Comparison of ENCODE assay signal across 20 cellular contexts in the genomic region with DNA sequence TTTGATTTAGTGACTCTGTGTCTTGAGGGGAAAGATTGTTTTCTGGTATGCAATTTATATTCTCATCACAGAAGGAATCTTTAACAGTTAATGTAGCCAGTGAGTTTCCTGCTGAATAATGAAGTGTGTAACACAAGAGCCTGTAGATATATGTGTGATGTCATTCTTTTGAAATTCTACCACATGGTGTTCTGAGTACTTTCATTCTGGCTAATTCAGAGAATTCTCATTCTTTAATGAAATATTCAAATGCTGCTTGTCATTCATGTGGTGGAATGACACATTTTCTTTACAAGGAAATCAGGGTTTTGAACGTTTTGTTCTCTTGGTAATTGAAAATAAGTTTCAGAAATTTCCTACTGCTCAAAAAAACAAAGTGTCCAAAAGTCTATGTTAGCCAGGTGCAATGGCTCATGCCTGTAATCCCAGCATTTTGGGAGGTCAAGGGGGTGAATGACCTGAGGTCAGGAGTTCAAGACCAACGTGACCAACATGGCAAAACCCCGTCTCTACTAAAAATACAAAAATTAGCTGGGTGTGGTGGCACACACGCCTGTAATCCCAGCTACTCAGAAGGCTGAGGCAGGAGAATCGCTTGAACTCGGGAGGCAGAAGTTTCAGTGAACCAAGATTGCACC.
DNase-seq lines count a peak whose midpoint lies in the region; ATAC-seq and TF ChIP-seq lines count a peak whose summit lies in the region.
"Had no signal": no experiment of that assay in that cellular context is flagged by ENCODE, and none has a peak within 500 bp of the region (broad histone marks: within the 10 kb centered on the region; RNA-seq: fewer than 3 reads in every experiment).

No MANE protein-coding gene starts in this region.

- H3K36me3 Mint-ChIP-seq in activated CD8-positive, alpha-beta T cell treated with anti-CD3 and anti-CD28 coated beads, Interleukin-2, amount 10 ng/mL, durations not matched to agents 7 days and 5 days (ENCODE audit: low read depth) = peaks cover 4% of the 10 kb centered on the region
- H3K36me3 Mint-ChIP-seq: CD8-positive, alpha-beta T cell had no signal

- no peak overlapping the region for H3K4me3 ChIP-seq in upper lobe of right lung
- H3K4me3 ChIP-seq: ascending aorta, left lung, suprapubic skin had no signal

- POLR2A ChIA-PET in activated CD8-positive, alpha-beta T cell treated with anti-CD3 and anti-CD28 coated beads, Interleukin-2, amount 10 ng/mL, durations not matched to agents 7 days and 5 days (lab: Charles Lee) = no interaction called here

- no peaks in the 10 kb centered on the region for H3K4me1 ChIP-seq in upper lobe of right lung
- H3K4me1 ChIP-seq: ascending aorta, left lung, suprapubic skin had no signal

- H3K4me3 Mint-ChIP-seq in activated CD8-positive, alpha-beta T cell treated with anti-CD3 and anti-CD28 coated beads, Interleukin-2, amount 10 ng/mL, durations not matched to agents 7 days and 5 days = no peak overlapping the region
- H3K4me3 Mint-ChIP-seq: CD8-positive, alpha-beta T cell; effector memory CD8-positive, alpha-beta T cell had no signal

- H3K27me3 ChIP-seq in upper lobe of right lung = no peaks in the 10 kb centered on the region
- H3K27me3 ChIP-seq: ascending aorta, suprapubic skin had no signal

- peaks cover 6% of the 10 kb centered on the region for H3K27me3 Mint-ChIP-seq in activated CD8-positive, alpha-beta T cell treated with anti-CD3 and anti-CD28 coated beads, Interleukin-2, amount 10 ng/mL, durations not matched to agents 7 days and 5 days (ENCODE audit: low read depth)

- H3K9me3 Mint-ChIP-seq in activated CD8-positive, alpha-beta T cell treated with anti-CD3 and anti-CD28 coated beads, Interleukin-2, amount 10 ng/mL, durations not matched to agents 7 days and 5 days (ENCODE audit: insufficient read depth) = peaks cover 5% of the 10 kb centered on the region

- ATAC-seq in activated CD8-positive, alpha-beta T cell treated with anti-CD3 and anti-CD28 coated beads, Interleukin-2, amount 10 ng/mL, durations not matched to agents 7 days and 5 days = peak; percentile 49
- no peak for ATAC-seq in GM21515 (IDR thresholded peaks at IDR 0.05; ENCODE audit: unreplicated experiment)
- ATAC-seq in GM19035 (IDR thresholded peaks at IDR 0.05; ENCODE audit: unreplicated experiment) = no peak
- ATAC-seq in upper lobe of right lung = no peak
- ATAC-seq: CD8-positive, alpha-beta T cell; effector memory CD8-positive, alpha-beta T cell; left lung; Right ventricle myocardium inferior had no signal

- intact Hi-C loops in upper lobe of right lung (cut with DNase I) = no loop called here

- no peak for TF ChIP-seq CTCF in upper lobe of right lung (IDR thresholded peaks at IDR 0.05)

- H3K27ac ChIP-seq in upper lobe of right lung = no peak overlapping the region
- H3K27ac ChIP-seq: ascending aorta, left lung, suprapubic skin had no signal

- DNase-seq in stimulated activated CD4-positive, alpha-beta T cell treated with anti-CD3 and anti-CD28 coated beads, Interleukin-15, amount 100 ng/mL, for 24 hours = peak; percentile 4
- no peak for DNase-seq in stimulated activated CD4-positive, alpha-beta T cell treated with anti-CD3 and anti-CD28 coated beads, Interleukin-4, amount 100 ng/mL, for 1 hour
- DNase-seq in activated CD8-positive, alpha-beta T cell treated with anti-CD3 and anti-CD28 coated beads, Interleukin-2, amount 10 ng/mL, durations not matched to agents 7 days and 5 days = no peak
- peak; percentile 40 for DNase-seq in kidney tubule cell (ENCODE audit: low spot score)
- no peak for DNase-seq in upper lobe of right lung
- DNase-seq: activated CD4-positive, alpha-beta T cell treated with anti-CD3 and anti-CD28 coated beads, Interleukin-2, amount 50 U/mL, for 1 hour; activated effector memory CD4-positive, alpha-beta T cell treated with Interleukin-2 at 50 U/mL for 16 hours; CD8-positive, alpha-beta T cell; DMS53; effector memory CD8-positive, alpha-beta T cell; glutamatergic neuron; Karpas-422; left lung; NCI-H1092; NCI-H526 treated with DMSO at 0.1 percent for 48 hours had no signal

- CTCF ChIA-PET in activated CD8-positive, alpha-beta T cell treated with anti-CD3 and anti-CD28 coated beads, Interleukin-2, amount 10 ng/mL, durations not matched to agents 7 days and 5 days (lab: Charles Lee) = interaction anchor here (1.5 kb wide), 1 partner anchor 12 kb away, joined by 4 read pairs; no protein-coding TSS in a partner anchor

- no peaks in the 10 kb centered on the region for H3K9me3 ChIP-seq in upper lobe of right lung
- H3K9me3 ChIP-seq: ascending aorta, left lung, suprapubic skin had no signal

- peaks cover 16% of the 10 kb centered on the region for H3K4me1 Mint-ChIP-seq in activated CD8-positive, alpha-beta T cell treated with anti-CD3 and anti-CD28 coated beads, Interleukin-2, amount 10 ng/mL, durations not matched to agents 7 days and 5 days (ENCODE audit: low read depth)

- H3K27ac Mint-ChIP-seq in activated CD8-positive, alpha-beta T cell treated with anti-CD3 and anti-CD28 coated beads, Interleukin-2, amount 10 ng/mL, durations not matched to agents 7 days and 5 days = no peak overlapping the region
- H3K27ac Mint-ChIP-seq: CD8-positive, alpha-beta T cell; effector memory CD8-positive, alpha-beta T cell had no signal

- H3K36me3 ChIP-seq in upper lobe of right lung = no peaks in the 10 kb centered on the region
- H3K36me3 ChIP-seq: ascending aorta, left lung, suprapubic skin had no signal

Comparison
In these comparisons a context has a peak if more than half of its experiments do, and no peak if none do; other contexts are left out.
1. DNase-seq: peak in stimulated activated CD4-positive, alpha-beta T cell treated with anti-CD3 and anti-CD28 coated beads, Interleukin-15, amount 100 ng/mL, for 24 hours (single experiment) and kidney tubule cell (single experiment); none in stimulated activated CD4-positive, alpha-beta T cell treated with anti-CD3 and anti-CD28 coated beads, Interleukin-4, amount 100 ng/mL, for 1 hour (single experiment), activated CD8-positive, alpha-beta T cell treated with anti-CD3 and anti-CD28 coated beads, Interleukin-2, amount 10 ng/mL, durations not matched to agents 7 days and 5 days (single experiment) and upper lobe of right lung (single experiment).